Comparison of ENCODE assay signal across 7 cellular contexts in genomic region chr11:3290556-3290955, GRCh38. TPM values are rescaled to one million over a fixed set of nuclear protein-coding genes. Genes with fewer than 3 reads are reported as not detected.
"Had no signal": no experiment of that assay in that cellular context is flagged by ENCODE, and none has a peak within 500 bp of the region (broad histone marks: within the 10 kb centered on the region; RNA-seq: fewer than 3 reads in every experiment).

No MANE protein-coding gene starts in this region.

RNA-seq across cellular contexts. Expression of gene MRGPRE, which starts 58.3 kb away (rescaled TPM):
- total RNA-seq: GM23248, H4, H7, HepG2, HFFc6, HT1080 had no signal
- polyA plus RNA-seq: GM23248, HepG2, IgD-negative memory B cell had no signal
